In genomic region chr6:166862978-166863530, GRCh38 we compare ENCODE assay signal across 9 cellular contexts.
DNase-seq lines count a peak whose midpoint lies in the region; ATAC-seq, FAIRE-seq and TF ChIP-seq lines count a peak whose summit lies in the region.
"Had no signal": no experiment of that assay in that cellular context is flagged by ENCODE, and none has a peak within 500 bp of the region (broad histone marks: within the 10 kb centered on the region; RNA-seq: fewer than 3 reads in every experiment).

No MANE protein-coding gene starts in this region.

- intact Hi-C loops in dorsolateral prefrontal cortex (cut with DNase I) (loop anchor here in 1 of 2 donors (10.0 kb wide), 1 partner anchor 92 kb away; the partner anchor contains the start of gene RNASET2), pancreas (cut with DNase I) (no loop called here)

- H3K36me3 ChIP-seq in pancreas, result no peaks in the 10 kb centered on the region

- DNase-seq in dorsolateral prefrontal cortex (no peak), pancreas (no peak), RPMI8226 (no peak), NCI-H1930 (lab: John Stamatoyannopoulos, UW) (no peak), NCI-H2029 (lab: John Stamatoyannopoulos, UW) (no peak)
- DNase-seq in activated effector memory CD4-positive, alpha-beta T cell treated with anti-CD3 and anti-CD28 coated beads, Interleukin-2, amount 50 U/mL, for 16 hours, result no peak

- H3K4me3 ChIP-seq in dorsolateral prefrontal cortex, result peak overlapping the region; percentile 42 to 84 (median 71)
- H3K4me3 ChIP-seq in pancreas, result peak overlapping the region; percentile 15 to 53 (median 33)

- peaks cover 0 to 18% (median 0%) of the 10 kb centered on the region in 45 donors for H3K27me3 ChIP-seq in dorsolateral prefrontal cortex
- peaks cover 0 to 10% (median 0%) of the 10 kb centered on the region in 4 donors for H3K27me3 ChIP-seq in pancreas

- no peaks in the 10 kb centered on the region for H3K4me1 ChIP-seq in pancreas

- TF ChIP-seq CTCF in dorsolateral prefrontal cortex (IDR thresholded peaks at IDR 0.05 in 54 of 56, conservative IDR thresholded peaks at IDR 0.05 in 2 of 56; ENCODE audit: low read depth in 1 of 56, partially characterized antibody in 56 of 56), result peak in 1 of 56 donors; percentile 1
- no peak for TF ChIP-seq CTCF in pancreas (IDR thresholded peaks at IDR 0.05)

- 45 to 52% methylated on average over 18 to 21 of the region's 21 CpGs for whole genome bisulfite sequencing in pancreas, 2 donors

- no peaks in the 10 kb centered on the region for H3K9me3 ChIP-seq in pancreas

- FAIRE-seq in pancreas (lab: Jason Lieb, UNC), result no peak

- ATAC-seq in GM18502 (IDR thresholded peaks at IDR 0.05; ENCODE audit: poor library complexity, unreplicated experiment) (peak; percentile 31), HG02973 (IDR thresholded peaks at IDR 0.05; ENCODE audit: unreplicated experiment) (peak; percentile 40), pancreas (peak in 3 of 4 donors; percentile 28 to 56 (median 47))

- H3K27ac ChIP-seq in dorsolateral prefrontal cortex, result peak overlapping the region in 55 of 59 donors; percentile 10 to 91 (median 75)
- no peak overlapping the region for H3K27ac ChIP-seq in pancreas
- H3K27ac ChIP-seq: KMS-11 had no signal

Comparison
In these comparisons a context has a peak if more than half of its experiments do, and no peak if none do; other contexts are left out.
1. H3K27ac ChIP-seq: peak in dorsolateral prefrontal cortex (55 of 59); none in pancreas (0 of 4).
2. Peak in every context shown above with its lines, with median percentiles within 50 percentile points of each other: ATAC-seq.